In genomic region chr19:13103585-13103923, GRCh38 we compare ENCODE assay signal across 11 cellular contexts.
DNase-seq lines count a peak whose midpoint lies in the region; ATAC-seq and TF ChIP-seq lines count a peak whose summit lies in the region.
"Had no signal": no experiment of that assay in that cellular context is flagged by ENCODE, and none has a peak within 500 bp of the region (broad histone marks: within the 10 kb centered on the region; RNA-seq: fewer than 3 reads in every experiment).

No MANE protein-coding gene starts in this region.

- H3K9me3 ChIP-seq in mucosa of stomach (ENCODE audit: control insufficient read depth, low read length), result no peaks in the 10 kb centered on the region
- H3K9me3 ChIP-seq: Caco-2 had no signal

- peaks cover 47% of the 10 kb centered on the region for H3K4me1 Mint-ChIP-seq in activated naive CD8-positive, alpha-beta T cell treated with anti-CD3 and anti-CD28 coated beads, Interleukin-2, amount 50 U/mL, for 24 hours

- H3K4me3 ChIP-seq in HL-60 (replicated peaks; ENCODE audit: insufficient read depth, low read length) (no peak overlapping the region; the same call in 1 of the 2 replicates), mucosa of stomach (ENCODE audit: low read length) (no peak overlapping the region)

- H3K27me3 Mint-ChIP-seq in activated naive CD8-positive, alpha-beta T cell treated with anti-CD3 and anti-CD28 coated beads, Interleukin-2, amount 50 U/mL, for 24 hours, result peaks cover 3% of the 10 kb centered on the region

- peaks cover 14% of the 10 kb centered on the region for H3K36me3 Mint-ChIP-seq in activated naive CD8-positive, alpha-beta T cell treated with anti-CD3 and anti-CD28 coated beads, Interleukin-2, amount 50 U/mL, for 24 hours (ENCODE audit: low read depth)

- DNase-seq in AML-193 (lab: John Stamatoyannopoulos, UW), result peak; percentile 16 to 29
- DNase-seq in HL-60 (ENCODE audit: low read depth in 1 of 2, low spot score in 1 of 2), result peak in 1 of 2 experiments; percentile 77
- DNase-seq in activated naive CD8-positive, alpha-beta T cell treated with anti-CD3 and anti-CD28 coated beads, Interleukin-2, amount 50 U/mL, for 24 hours, result no peak
- no peak for DNase-seq in NCI-H446 treated with DMSO at 0.1 percent for 48 hours (lab: John Stamatoyannopoulos, UW)
- DNase-seq in HK-2 (ENCODE audit: unreplicated experiment), result no peak
- no peak for DNase-seq in activated CD4-positive, alpha-beta T cell treated with anti-CD3 and anti-CD28 coated beads, Interleukin-2, amount 50 U/mL, for 48 hours
- no peak for DNase-seq in islet precursor cell
- DNase-seq: Caco-2, NCI-H2029, T-helper 2 cell had no signal

- no peaks in the 10 kb centered on the region for H3K36me3 ChIP-seq in mucosa of stomach (ENCODE audit: control insufficient read depth, insufficient read depth, low read length)

- H3K4me3 Mint-ChIP-seq in activated naive CD8-positive, alpha-beta T cell treated with anti-CD3 and anti-CD28 coated beads, Interleukin-2, amount 50 U/mL, for 24 hours, result peak overlapping the region; percentile 74

- H3K9me3 Mint-ChIP-seq in activated naive CD8-positive, alpha-beta T cell treated with anti-CD3 and anti-CD28 coated beads, Interleukin-2, amount 50 U/mL, for 24 hours, result no peaks in the 10 kb centered on the region

- no peak overlapping the region for H3K27ac Mint-ChIP-seq in activated naive CD8-positive, alpha-beta T cell treated with anti-CD3 and anti-CD28 coated beads, Interleukin-2, amount 50 U/mL, for 24 hours

- peak overlapping the region; percentile 99 for H3K27ac ChIP-seq in HL-60 (replicated peaks)

- peak overlapping the region; percentile 54 for H3K9ac ChIP-seq in mucosa of stomach (ENCODE audit: low read length)

- no peak for TF ChIP-seq CTCF in HL-60 (IDR thresholded peaks at IDR 0.05; ENCODE audit: insufficient read depth, low read length)

- H3K27me3 ChIP-seq in HL-60 (ENCODE audit: insufficient read depth, poor library complexity, severe bottlenecking), result no peaks in the 10 kb centered on the region
- H3K27me3 ChIP-seq in mucosa of stomach (ENCODE audit: control insufficient read depth, insufficient read depth, low read length), result no peaks in the 10 kb centered on the region

- ATAC-seq in activated naive CD8-positive, alpha-beta T cell treated with anti-CD3 and anti-CD28 coated beads, Interleukin-2, amount 50 U/mL, for 24 hours, result no peak

- H3K4me1 ChIP-seq in mucosa of stomach (ENCODE audit: control insufficient read depth, insufficient read depth, low read length), result peaks cover 35% of the 10 kb centered on the region

Comparison
In these comparisons a context has a peak if more than half of its experiments do, and no peak if none do; other contexts are left out.
1. DNase-seq: peak in AML-193 (2 of 2); none in activated naive CD8-positive, alpha-beta T cell treated with anti-CD3 and anti-CD28 coated beads, Interleukin-2, amount 50 U/mL, for 24 hours (single experiment), NCI-H446 treated with DMSO at 0.1 percent for 48 hours (single experiment), HK-2 (single experiment), activated CD4-positive, alpha-beta T cell treated with anti-CD3 and anti-CD28 coated beads, Interleukin-2, amount 50 U/mL, for 48 hours (0 of 2) and islet precursor cell (single experiment).